Comparison of ENCODE assay signal across 12 cellular contexts in genomic region chr1:231218078-231218477, GRCh38. TPM values are rescaled to one million over a fixed set of nuclear protein-coding genes. Genes with fewer than 3 reads are reported as not detected.
"Had no signal": no experiment of that assay in that cellular context is flagged by ENCODE, and none has a peak within 500 bp of the region (broad histone marks: within the 10 kb centered on the region; RNA-seq: fewer than 3 reads in every experiment).

No MANE protein-coding gene starts in this region.

- H3K4me3 ChIP-seq: GM23338 had no signal

- H3K4me3 Mint-ChIP-seq: GM23338, H9, HFFc6 had no signal

- ATAC-seq: GM23338, HepG2 had no signal

- H2AFZ ChIP-seq: GM23338 had no signal

- H3K27ac Mint-ChIP-seq: GM23338, H9, HFFc6, IgD-negative memory B cell had no signal

- H3K4me2 ChIP-seq: GM23338, KMS-11 had no signal

- DNase-seq: H9, HCEC 1CT, HFFc6, Karpas-422, KBM-7 had no signal

- H3K9me3 Mint-ChIP-seq: GM23338, H9, HFFc6, IgD-negative memory B cell had no signal

- H3K36me3 Mint-ChIP-seq: IgD-negative memory B cell had no signal

- H3K27me3 Mint-ChIP-seq: IgD-negative memory B cell had no signal

- H3K9ac ChIP-seq: KMS-11 had no signal

- H3K27ac ChIP-seq: HL-60, KMS-11 had no signal

RNA-seq across cellular contexts. Expression of gene TRIM67, which starts 56.2 kb away (rescaled TPM):
- total RNA-seq: H1, H9, HepG2, HFFc6, HT1080 had no signal
- polyA plus RNA-seq: GM23338, HepG2, IgD-negative memory B cell had no signal
